In genomic region chr14:65281991-65282908, GRCh38 we compare ENCODE assay signal across 8 cellular contexts.
DNase-seq lines count a peak whose midpoint lies in the region; ATAC-seq, FAIRE-seq and TF ChIP-seq lines count a peak whose summit lies in the region.

No MANE protein-coding gene starts in this region.

- H3K36me3 ChIP-seq in ACC112 (ENCODE audit: insufficient read depth, low read length) (no peaks in the 10 kb centered on the region), sigmoid colon (no peaks in the 10 kb centered on the region), aorta (ENCODE audit: control insufficient read depth in 1 of 2, insufficient read depth in 2 of 2, low read length in 1 of 2) (no peaks in the 10 kb centered on the region)

- peak overlapping the region; percentile 94 for H3K27ac Mint-ChIP-seq in activated CD8-positive, alpha-beta T cell treated with anti-CD3 and anti-CD28 coated beads, Interleukin-2, amount 10 ng/mL, durations not matched to agents 7 days and 5 days

- peak; percentile 63 for ATAC-seq in activated CD8-positive, alpha-beta T cell treated with anti-CD3 and anti-CD28 coated beads, Interleukin-2, amount 10 ng/mL, durations not matched to agents 7 days and 5 days
- no peak for ATAC-seq in aorta (ENCODE audit: low FRiP score)

- H3K9me3 ChIP-seq in sigmoid colon (no peaks in the 10 kb centered on the region), aorta (ENCODE audit: control insufficient read depth, low read length) (no peaks in the 10 kb centered on the region)

- H3K4me3 ChIP-seq in ACC112 (ENCODE audit: low read depth, low read length) (peak overlapping the region; percentile 45; the same call in 1 of the 2 replicates), sigmoid colon (peak overlapping the region in 3 of 4 donors; percentile 2 to 33 (median 31)), aorta (ENCODE audit: low read length in 2 of 2) (no peak overlapping the region)

- no peaks in the 10 kb centered on the region for H3K27me3 Mint-ChIP-seq in activated CD8-positive, alpha-beta T cell treated with anti-CD3 and anti-CD28 coated beads, Interleukin-2, amount 10 ng/mL, durations not matched to agents 7 days and 5 days (ENCODE audit: low read depth)

- intact Hi-C loops in sigmoid colon (cut with DNase I) (no loop called here), aorta (cut with DNase I) (no loop called here)

- H3K27ac ChIP-seq in ACC112 (ENCODE audit: low read depth, low read length) (peak overlapping the region; percentile 27; the same call in 1 of the 2 replicates), sigmoid colon (peak overlapping the region in 2 of 4 donors; percentile 22 to 45), aorta (ENCODE audit: low read depth in 1 of 2, low read length in 2 of 2) (no peak overlapping the region)

- POLR2A ChIA-PET in activated CD8-positive, alpha-beta T cell treated with anti-CD3 and anti-CD28 coated beads, Interleukin-2, amount 10 ng/mL, durations not matched to agents 7 days and 5 days (lab: Charles Lee) = interaction anchor here (0.6 to 1.8 kb wide), 8 partner anchors 20 to 134 kb away, joined by 3 to 9 read pairs (median 4); partner anchors contain the start of gene FUT8

- H3K9me3 Mint-ChIP-seq in activated CD8-positive, alpha-beta T cell treated with anti-CD3 and anti-CD28 coated beads, Interleukin-2, amount 10 ng/mL, durations not matched to agents 7 days and 5 days (ENCODE audit: insufficient read depth) = no peaks in the 10 kb centered on the region

- H3K4me1 ChIP-seq in ACC112 (ENCODE audit: control insufficient read depth, insufficient read depth, low read length, unreplicated experiment) (peaks cover 17% of the 10 kb centered on the region), sigmoid colon (peaks cover 0 to 18% (median 13%) of the 10 kb centered on the region in 4 donors), aorta (ENCODE audit: control insufficient read depth in 1 of 2, insufficient read depth in 2 of 2, low read length in 2 of 2) (no peaks in the 10 kb centered on the region)

- peak; percentile 35 for DNase-seq in GM19239 (ENCODE audit: insufficient read length, low spot score)
- peak; percentile 64 for DNase-seq in activated CD8-positive, alpha-beta T cell treated with anti-CD3 and anti-CD28 coated beads, Interleukin-2, amount 10 ng/mL, durations not matched to agents 7 days and 5 days
- peak in 49 of 51 donors; percentile 10 to 96 (median 65) for DNase-seq in hypothalamus (lab: John Stamatoyannopoulos, UW)
- DNase-seq in sigmoid colon = no peak
- no peak for DNase-seq in RKO (ENCODE audit: low spot score)
- DNase-seq in aorta = no peak
- DNase-seq in NCI-H510A (lab: John Stamatoyannopoulos, UW) = no peak

- no peak for TF ChIP-seq POLR2A in sigmoid colon (IDR thresholded peaks at IDR 0.05)

- H3K27me3 ChIP-seq in ACC112 (ENCODE audit: insufficient read depth, low read length) = no peaks in the 10 kb centered on the region
- no peaks in the 10 kb centered on the region for H3K27me3 ChIP-seq in sigmoid colon
- no peaks in the 10 kb centered on the region for H3K27me3 ChIP-seq in aorta (ENCODE audit: control insufficient read depth in 1 of 2, insufficient read depth in 2 of 2, low read length in 1 of 2)

- peak overlapping the region; percentile 76 for H3K4me3 Mint-ChIP-seq in activated CD8-positive, alpha-beta T cell treated with anti-CD3 and anti-CD28 coated beads, Interleukin-2, amount 10 ng/mL, durations not matched to agents 7 days and 5 days

- no peak for FAIRE-seq in GM19239 (lab: Jason Lieb, UNC)

- no peak for TF ChIP-seq CTCF in sigmoid colon (IDR thresholded peaks at IDR 0.05)

- H2AFZ ChIP-seq in ACC112 (ENCODE audit: low read length, unreplicated experiment) = peak overlapping the region; percentile 93

- CTCF ChIA-PET in activated CD8-positive, alpha-beta T cell treated with anti-CD3 and anti-CD28 coated beads, Interleukin-2, amount 10 ng/mL, durations not matched to agents 7 days and 5 days (lab: Charles Lee) = interaction anchor here (0.7 to 11.5 kb wide), 7 partner anchors 12 to 678 kb away, joined by 3 to 171 read pairs (median 4); partner anchors contain the start of gene FUT8

- no peak for TF ChIP-seq EP300 in sigmoid colon (IDR thresholded peaks at IDR 0.05)

- H3K79me2 ChIP-seq in ACC112 (ENCODE audit: control insufficient read depth, insufficient read depth, low read length, unreplicated experiment) = no peaks in the 10 kb centered on the region

- WGBS in sigmoid colon, 2 donors = 47 to 70% methylated on average over 12 of the region's 12 CpGs
- WGBS in aorta, 2 donors = 46 to 49% methylated on average over 12 of the region's 12 CpGs

- no peaks in the 10 kb centered on the region for H3K36me3 Mint-ChIP-seq in activated CD8-positive, alpha-beta T cell treated with anti-CD3 and anti-CD28 coated beads, Interleukin-2, amount 10 ng/mL, durations not matched to agents 7 days and 5 days (ENCODE audit: low read depth)

- peaks cover 43% of the 10 kb centered on the region for H3K4me1 Mint-ChIP-seq in activated CD8-positive, alpha-beta T cell treated with anti-CD3 and anti-CD28 coated beads, Interleukin-2, amount 10 ng/mL, durations not matched to agents 7 days and 5 days (ENCODE audit: low read depth)

Comparison
In these comparisons a context has a peak if more than half of its experiments do, and no peak if none do; other contexts are left out.
1. H3K4me3 ChIP-seq: peak in ACC112 (single experiment) and sigmoid colon (3 of 4); none in aorta (0 of 2).
2. DNase-seq: peak in GM19239 (single experiment), activated CD8-positive, alpha-beta T cell treated with anti-CD3 and anti-CD28 coated beads, Interleukin-2, amount 10 ng/mL, durations not matched to agents 7 days and 5 days (single experiment) and hypothalamus (49 of 51); none in sigmoid colon (single experiment), RKO (single experiment), aorta (0 of 2) and NCI-H510A (single experiment).